10 cellular contexts compared by ENCODE assay signal in the genomic region with DNA sequence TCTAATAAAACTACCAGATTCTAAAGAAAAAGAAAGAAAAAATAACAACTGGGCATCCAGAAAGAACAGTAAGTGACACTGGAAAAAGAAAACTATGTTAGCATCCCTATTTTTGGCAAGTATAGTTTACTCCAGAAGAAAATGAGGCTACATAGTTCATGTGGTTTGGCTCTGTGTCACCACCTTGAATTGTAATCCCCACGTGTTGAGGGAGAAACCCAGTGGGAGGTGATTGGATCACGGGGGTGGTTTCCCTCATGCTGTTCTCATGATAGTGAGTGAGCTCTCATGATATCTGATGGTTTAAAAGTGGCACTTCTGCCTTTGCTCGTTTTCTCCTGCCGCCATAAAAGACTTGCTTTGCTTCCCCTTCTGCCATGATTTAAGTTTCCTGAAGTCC.
DNase-seq lines count a peak whose midpoint lies in the region; ATAC-seq and TF ChIP-seq lines count a peak whose summit lies in the region.
"Had no signal": no experiment of that assay in that cellular context is flagged by ENCODE, and none has a peak within 500 bp of the region (broad histone marks: within the 10 kb centered on the region; RNA-seq: fewer than 3 reads in every experiment).

No MANE protein-coding gene starts in this region.

- H3K36me3 ChIP-seq in vagina: no peaks in the 10 kb centered on the region
- H3K36me3 ChIP-seq: esophagus muscularis mucosa had no signal

- ATAC-seq in activated CD4-positive, alpha-beta T cell treated with anti-CD3 and anti-CD28 coated beads for 36 hours: peak; percentile 39
- peak; percentile 47 for ATAC-seq in HG03135 (IDR thresholded peaks at IDR 0.05; ENCODE audit: unreplicated experiment)

- no peak overlapping the region for H3K27ac Mint-ChIP-seq in activated CD4-positive, alpha-beta T cell treated with anti-CD3 and anti-CD28 coated beads for 36 hours
- H3K27ac Mint-ChIP-seq in MCF 10A (ENCODE audit: low read depth, unreplicated experiment): no peak overlapping the region
- H3K27ac Mint-ChIP-seq: natural killer cell had no signal

- H3K36me3 Mint-ChIP-seq in activated CD4-positive, alpha-beta T cell treated with anti-CD3 and anti-CD28 coated beads for 36 hours (ENCODE audit: low read depth): no peaks in the 10 kb centered on the region
- no peaks in the 10 kb centered on the region for H3K36me3 Mint-ChIP-seq in MCF 10A (ENCODE audit: insufficient read depth, unreplicated experiment)
- H3K36me3 Mint-ChIP-seq: natural killer cell had no signal

- intact Hi-C loops in activated CD4-positive, alpha-beta T cell treated with anti-CD3 and anti-CD28 coated beads for 36 hours (cut with DNase I, micrococcal nuclease): no loop called here
- intact Hi-C loops in MCF 10A (cut with micrococcal nuclease): no loop called here
- intact Hi-C loops in vagina (cut with DNase I): no loop called here

- H3K4me1 ChIP-seq in vagina: no peaks in the 10 kb centered on the region

- no peak for TF ChIP-seq CTCF in MCF 10A (IDR thresholded peaks at IDR 0.05; ENCODE audit: unreplicated experiment)
- TF ChIP-seq CTCF in vagina (IDR thresholded peaks at IDR 0.05): no peak

- POLR2A ChIA-PET in activated CD4-positive, alpha-beta T cell treated with anti-CD3 and anti-CD28 coated beads for 36 hours (lab: Charles Lee): no interaction called here
- POLR2A ChIA-PET in MCF 10A (lab: Yijun Ruan, JAX): no interaction called here

- CTCF ChIA-PET in activated CD4-positive, alpha-beta T cell treated with anti-CD3 and anti-CD28 coated beads for 36 hours (lab: Charles Lee): no interaction called here
- CTCF ChIA-PET in MCF 10A (lab: Yijun Ruan, JAX): no interaction called here

- no peaks in the 10 kb centered on the region for H3K27me3 ChIP-seq in vagina
- H3K27me3 ChIP-seq: esophagus muscularis mucosa had no signal

- TF ChIP-seq POLR2A in vagina (IDR thresholded peaks at IDR 0.05): no peak

- H3K4me3 ChIP-seq in skeletal muscle cell (ENCODE audit: low read depth, low read length) (no peak overlapping the region), vagina (no peak overlapping the region)
- H3K4me3 ChIP-seq: esophagus muscularis mucosa had no signal

- peaks cover 11% of the 10 kb centered on the region for H3K27me3 Mint-ChIP-seq in activated CD4-positive, alpha-beta T cell treated with anti-CD3 and anti-CD28 coated beads for 36 hours
- H3K27me3 Mint-ChIP-seq in MCF 10A (ENCODE audit: insufficient read depth, unreplicated experiment): no peaks in the 10 kb centered on the region

- no peak overlapping the region for H3K4me3 Mint-ChIP-seq in activated CD4-positive, alpha-beta T cell treated with anti-CD3 and anti-CD28 coated beads for 36 hours
- no peak overlapping the region for H3K4me3 Mint-ChIP-seq in MCF 10A (ENCODE audit: unreplicated experiment)
- H3K4me3 Mint-ChIP-seq: natural killer cell had no signal

- no peaks in the 10 kb centered on the region for H3K9me3 ChIP-seq in vagina
- H3K9me3 ChIP-seq: esophagus muscularis mucosa had no signal

- H3K4me1 Mint-ChIP-seq in activated CD4-positive, alpha-beta T cell treated with anti-CD3 and anti-CD28 coated beads for 36 hours: peaks cover 2% of the 10 kb centered on the region
- peaks cover 6% of the 10 kb centered on the region for H3K4me1 Mint-ChIP-seq in MCF 10A (ENCODE audit: insufficient read depth, unreplicated experiment)
- H3K4me1 Mint-ChIP-seq: natural killer cell had no signal

- no TSS peak for BruUV-seq in MCF 10A (replicated peaks; lab: Mats Ljungman, UMichigan)

- no peaks in the 10 kb centered on the region for H3K9me3 Mint-ChIP-seq in activated CD4-positive, alpha-beta T cell treated with anti-CD3 and anti-CD28 coated beads for 36 hours (ENCODE audit: low read depth)
- no peaks in the 10 kb centered on the region for H3K9me3 Mint-ChIP-seq in MCF 10A (ENCODE audit: unreplicated experiment)

- DNase-seq in activated CD4-positive, alpha-beta T cell treated with anti-CD3 and anti-CD28 coated beads for 36 hours: peak; percentile 35
- DNase-seq in activated CD4-positive, alpha-beta T cell treated with anti-CD3 and anti-CD28 coated beads, Interleukin-2, amount 50 U/mL, for 4 hours: no peak
- DNase-seq in MCF 10A (ENCODE audit: unreplicated experiment) (peak; percentile 40), skeletal muscle cell (ENCODE audit: low read depth) (peak; percentile 92), vagina (ENCODE audit: extremely low spot score in 2 of 2) (no peak), NCI-H510A (lab: John Stamatoyannopoulos, UW) (no peak)
- DNase-seq in activated T-cell treated with anti-CD3 and anti-CD28 coated beads, Interleukin-2, amount 50 U/mL, for 1 hour: no peak
- DNase-seq: natural killer cell had no signal

- H3K27ac ChIP-seq in vagina: no peak overlapping the region
- H3K27ac ChIP-seq: esophagus muscularis mucosa had no signal

Comparison
In these comparisons a context has a peak if more than half of its experiments do, and no peak if none do; other contexts are left out.
1. DNase-seq: peak in activated CD4-positive, alpha-beta T cell treated with anti-CD3 and anti-CD28 coated beads for 36 hours (single experiment), MCF 10A (single experiment) and skeletal muscle cell (single experiment); none in activated CD4-positive, alpha-beta T cell treated with anti-CD3 and anti-CD28 coated beads, Interleukin-2, amount 50 U/mL, for 4 hours (0 of 2), vagina (0 of 2), NCI-H510A (single experiment) and activated T-cell treated with anti-CD3 and anti-CD28 coated beads, Interleukin-2, amount 50 U/mL, for 1 hour (single experiment).